In the genomic region with DNA sequence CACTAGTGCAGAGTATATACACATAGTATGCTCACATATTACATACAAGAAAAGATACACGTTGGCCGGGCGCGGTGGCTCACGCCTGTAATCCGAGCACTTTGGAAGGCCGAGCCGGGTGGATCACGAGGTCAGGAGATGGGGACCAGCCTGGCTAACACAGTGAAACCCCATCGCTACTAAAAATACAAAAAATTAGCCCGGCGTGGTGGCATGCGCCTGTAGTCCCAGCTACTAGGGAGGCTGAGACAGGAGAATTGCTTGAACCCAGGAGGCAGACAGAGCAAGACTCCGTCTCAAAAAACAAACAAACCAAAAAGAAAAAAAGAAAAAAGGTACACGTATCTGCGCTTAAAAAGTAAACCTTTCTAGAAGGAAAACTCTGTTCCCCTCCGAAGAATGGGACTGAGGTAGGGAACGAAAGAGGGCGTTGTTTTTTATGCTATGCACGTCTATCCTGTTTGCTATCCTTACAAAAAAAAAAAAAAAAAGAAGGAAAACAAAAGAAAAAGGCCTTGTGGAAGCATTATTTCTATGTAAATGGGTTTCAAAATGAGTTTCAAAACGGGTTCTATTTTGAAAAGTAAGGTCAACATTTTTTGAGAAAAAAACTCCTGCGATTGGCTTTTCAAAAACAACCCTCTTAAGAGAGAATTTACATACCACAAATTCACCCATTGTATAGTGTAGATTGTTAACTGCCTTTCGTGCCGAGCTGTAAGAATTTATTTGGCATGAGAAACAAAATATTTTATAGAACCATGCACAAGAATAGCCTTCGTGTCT, we compare ENCODE assay signal across 8 cellular contexts. TPM values are rescaled to one million over a fixed set of nuclear protein-coding genes. Genes with fewer than 3 reads are reported as not detected.
A peak's percentile ranks its signal among the peaks of the same experiment; 100 is the strongest.
DNase-seq lines count a peak whose midpoint lies in the region; ATAC-seq, FAIRE-seq and TF ChIP-seq lines count a peak whose summit lies in the region.

No MANE protein-coding gene starts in this region.

- DNase-seq in AG10803 (ENCODE audit: low read depth) (no peak), HFF-Myc (ENCODE audit: extremely low read depth, low read depth) (no peak), adipocyte (ENCODE audit: low read depth) (peak; percentile 58), kidney (no peak), suprapubic skin (ENCODE audit: low spot score in 2 of 2) (no peak), GDM1 (lab: John Stamatoyannopoulos, UW) (no peak), NCI-H345 treated with DMSO at 0.1 percent for 48 hours (lab: John Stamatoyannopoulos, UW; ENCODE audit: unreplicated experiment) (no peak)

- no peak for TF ChIP-seq CTCF in AG10803 (conservative IDR thresholded peaks at IDR 0.05; ENCODE audit: low read length)
- no peak for TF ChIP-seq CTCF in HFF-Myc (IDR thresholded peaks at IDR 0.05; ENCODE audit: low read depth, low read length, missing control alignments)
- no peak for TF ChIP-seq CTCF in kidney (IDR thresholded peaks at IDR 0.05; ENCODE audit: borderline replicate concordance, extremely low read depth, insufficient read depth)
- TF ChIP-seq CTCF in suprapubic skin (IDR thresholded peaks at IDR 0.05): no peak

- TF ChIP-seq EP300 in suprapubic skin (IDR thresholded peaks at IDR 0.05): no peak

- ATAC-seq in HG03097 (IDR thresholded peaks at IDR 0.05; ENCODE audit: low FRiP score, unreplicated experiment): no peak

- peak overlapping the region; percentile 98 to 99 for H3K27ac ChIP-seq in kidney (ENCODE audit: low read depth in 2 of 2, low read length in 2 of 2)
- peak overlapping the region; percentile 93 for H3K27ac ChIP-seq in suprapubic skin

- FAIRE-seq in kidney (lab: Jason Lieb, UNC): no peak

- peak overlapping the region; percentile 93 for H3K9ac ChIP-seq in adipocyte (ENCODE audit: low read length)
- H3K9ac ChIP-seq in kidney (ENCODE audit: low read length in 2 of 2): peak overlapping the region; percentile 86 to 93

- H3K27me3 ChIP-seq in adipocyte (replicated peaks; ENCODE audit: control insufficient read depth, insufficient read depth, low read length) (no peaks in the 10 kb centered on the region), suprapubic skin (no peaks in the 10 kb centered on the region)

- H3K4me1 ChIP-seq in adipocyte (ENCODE audit: control insufficient read depth, insufficient read depth, low read length) (peaks cover 30% of the 10 kb centered on the region), kidney (ENCODE audit: control insufficient read depth in 1 of 2, insufficient read depth in 1 of 2, low read depth in 1 of 2, low read length in 2 of 2) (peaks cover 5 to 14% of the 10 kb centered on the region in 2 donors), suprapubic skin (peaks cover 37% of the 10 kb centered on the region)

- H3K9me3 ChIP-seq in adipocyte (ENCODE audit: control insufficient read depth, low read length) (no peaks in the 10 kb centered on the region), kidney (ENCODE audit: control insufficient read depth in 1 of 2, low read length in 2 of 2) (no peaks in the 10 kb centered on the region), suprapubic skin (no peaks in the 10 kb centered on the region)

- intact Hi-C loops in kidney (cut with DNase I): no loop called here

- H3K36me3 ChIP-seq in adipocyte (ENCODE audit: control insufficient read depth, insufficient read depth, low read length, severe bottlenecking): no peaks in the 10 kb centered on the region
- no peaks in the 10 kb centered on the region for H3K36me3 ChIP-seq in kidney (ENCODE audit: control insufficient read depth in 1 of 2, insufficient read depth in 2 of 2, low read length in 2 of 2)
- H3K36me3 ChIP-seq in suprapubic skin: no peaks in the 10 kb centered on the region

- TF ChIP-seq POLR2A in suprapubic skin (IDR thresholded peaks at IDR 0.05): no peak

- H3K4me3 ChIP-seq in AG10803 (ENCODE audit: low read length) (peak overlapping the region; percentile 80), HFF-Myc (replicated peaks; ENCODE audit: low read depth, low read length) (peak overlapping the region; percentile 67), adipocyte (ENCODE audit: low read length) (peak overlapping the region; percentile 96), kidney (ENCODE audit: low read length in 2 of 2) (peak overlapping the region; percentile 82 to 96), suprapubic skin (peak overlapping the region; percentile 83)

- WGBS in suprapubic skin: 34% methylated on average over 25 of the region's 25 CpGs

RNA-seq across cellular contexts. Expression of gene AK3, which starts 1.2 kb away (rescaled TPM):
- total RNA-seq in kidney: 70.9 TPM
- polyA plus RNA-seq in kidney (ENCODE audit: insufficient read depth, low read depth, low replicate concordance): 93.5 TPM
- total RNA-seq in suprapubic skin: 10 to 100 TPM; 69.7 to 96.4 (median 78.6) TPM

RNA-seq across cellular contexts. Expression of gene RCL1, which starts 53.0 kb away (rescaled TPM):
- total RNA-seq in kidney: 22.8 TPM
- polyA plus RNA-seq in kidney (ENCODE audit: insufficient read depth, low read depth, low replicate concordance): 15.7 TPM
- total RNA-seq in suprapubic skin: 10 to 100 TPM; 44.7 to 75.7 (median 55.5) TPM
